In the genomic region with DNA sequence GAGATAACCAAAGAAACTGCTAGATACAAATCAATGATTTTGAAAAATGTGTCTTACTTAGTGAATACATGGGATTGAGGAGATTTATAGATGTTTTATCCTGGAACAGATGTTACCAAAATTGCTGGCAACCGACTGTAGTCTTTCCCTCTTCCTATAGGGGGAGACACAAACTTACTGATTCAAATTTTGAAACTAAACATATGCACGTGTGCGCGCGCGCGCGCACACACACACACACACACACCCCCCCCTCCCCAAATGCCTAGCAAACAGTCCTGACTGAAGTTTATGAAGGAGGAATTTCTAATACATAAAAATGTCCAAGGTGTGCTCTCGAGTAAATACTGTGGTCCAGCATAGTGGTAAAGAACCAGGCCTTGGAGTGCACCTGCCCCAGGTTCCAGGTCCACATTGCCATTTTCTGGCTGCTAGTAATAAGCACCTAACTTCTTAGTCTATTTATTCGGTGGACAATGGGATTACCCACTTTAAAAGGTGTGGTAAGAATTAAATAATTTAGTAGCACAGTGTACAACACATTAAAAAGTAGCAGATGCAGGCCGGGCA, we compare ENCODE assay signal across 8 cellular contexts. TPM values are rescaled to one million over a fixed set of nuclear protein-coding genes. Genes with fewer than 3 reads are reported as not detected.
DNase-seq lines count a peak whose midpoint lies in the region; ATAC-seq, FAIRE-seq and TF ChIP-seq lines count a peak whose summit lies in the region.

No MANE protein-coding gene starts in this region.

- H3K36me3 ChIP-seq in neural progenitor cell: peaks cover 7% of the 10 kb centered on the region

- H3K27ac Mint-ChIP-seq in T-helper 17 cell (peak overlapping the region; percentile 78), neural progenitor cell (peak overlapping the region; percentile 11)

- H4K20me1 ChIP-seq in neural progenitor cell (ENCODE audit: low read depth): no peaks in the 10 kb centered on the region

- peaks cover 3% of the 10 kb centered on the region for H3K36me3 Mint-ChIP-seq in T-helper 17 cell (ENCODE audit: low read depth)
- H3K36me3 Mint-ChIP-seq in neural progenitor cell: peaks cover 36% of the 10 kb centered on the region

- ATAC-seq in T-helper 17 cell (peak; percentile 50), GM18517 (IDR thresholded peaks at IDR 0.05; ENCODE audit: unreplicated experiment) (no peak)

- no peak overlapping the region for H3K4me2 ChIP-seq in neural progenitor cell

- H3K4me1 Mint-ChIP-seq in T-helper 17 cell (no peaks in the 10 kb centered on the region), neural progenitor cell (no peaks in the 10 kb centered on the region)

- H3K9me3 ChIP-seq in T-helper 17 cell (ENCODE audit: control insufficient read depth, low read length, poor library complexity, severe bottlenecking): no peaks in the 10 kb centered on the region
- no peaks in the 10 kb centered on the region for H3K9me3 ChIP-seq in neural progenitor cell (ENCODE audit: low read depth)

- H3K9me3 Mint-ChIP-seq in neural progenitor cell: no peaks in the 10 kb centered on the region

- TF ChIP-seq CTCF in neural progenitor cell (IDR thresholded peaks at IDR 0.05): peak; percentile 71

- DNase-seq in AML-193 (lab: John Stamatoyannopoulos, UW) (peak; percentile 55 to 60), GM18507 (ENCODE audit: extremely low spot score, insufficient read length, low read depth) (no peak), T-helper 17 cell (peak in 1 of 3 donors; percentile 9), neural progenitor cell (ENCODE audit: low spot score) (peak; percentile 32), epidermal melanocyte (ENCODE audit: insufficient read length, low spot score) (no peak), midbrain (lab: John Stamatoyannopoulos, UW) (no peak)
- DNase-seq in effector CD8-positive, alpha-beta T cell (lab: John Stamatoyannopoulos, UW): peak; percentile 13

- no peak overlapping the region for H3K4me3 Mint-ChIP-seq in T-helper 17 cell
- no peak overlapping the region for H3K4me3 Mint-ChIP-seq in neural progenitor cell

- H3K27ac ChIP-seq in neural progenitor cell: no peak overlapping the region

- no peak overlapping the region for H2AFZ ChIP-seq in neural progenitor cell (replicated peaks)

- no peaks in the 10 kb centered on the region for H3K79me2 ChIP-seq in neural progenitor cell (ENCODE audit: low read depth)

- H3K27me3 Mint-ChIP-seq in T-helper 17 cell (no peaks in the 10 kb centered on the region), neural progenitor cell (ENCODE audit: insufficient read depth, low read depth) (no peaks in the 10 kb centered on the region)

- H3F3A ChIP-seq in neural progenitor cell (ENCODE audit: low read depth): no peaks in the 10 kb centered on the region

- H3K4me3 ChIP-seq in neural progenitor cell: no peak overlapping the region

- no peak overlapping the region for H3K9ac ChIP-seq in neural progenitor cell

- FAIRE-seq in GM18507 (lab: Jason Lieb, UNC): peak; percentile 39

- H3K4me1 ChIP-seq in neural progenitor cell: no peaks in the 10 kb centered on the region

- H3K27me3 ChIP-seq in neural progenitor cell: no peaks in the 10 kb centered on the region

RNA-seq across cellular contexts. Expression of gene C3orf62, which starts 18.5 kb away (rescaled TPM):
- total RNA-seq in T-helper 17 cell (10 to 100 TPM in 1 of 2 donors, 1 to 10 TPM in 1; 7.3 to 11.1 TPM), neural progenitor cell (ENCODE audit: low replicate concordance) (3.0 and 3.4 TPM in 2 replicates)

RNA-seq across cellular contexts. Expression of gene USP4, which starts 44.3 kb away (rescaled TPM):
- 100 to 1,000 TPM; 101 to 110 TPM for total RNA-seq in T-helper 17 cell
- 17.7 and 21.0 TPM in 2 replicates for total RNA-seq in neural progenitor cell (ENCODE audit: low replicate concordance)

Comparison
In these comparisons a context has a peak if more than half of its experiments do, and no peak if none do; other contexts are left out.
1. DNase-seq: peak in AML-193 (2 of 2), effector CD8-positive, alpha-beta T cell (single experiment) and neural progenitor cell (single experiment); none in GM18507 (single experiment), epidermal melanocyte (single experiment) and midbrain (single experiment).